Comparison of ENCODE assay signal across 10 cellular contexts in genomic region chr1:27356628-27357280, GRCh38. TPM values are rescaled to one million over a fixed set of nuclear protein-coding genes. Genes with fewer than 3 reads are reported as not detected.
DNase-seq lines count a peak whose midpoint lies in the region; ATAC-seq and TF ChIP-seq lines count a peak whose summit lies in the region.
"Had no signal": no experiment of that assay in that cellular context is flagged by ENCODE, and none has a peak within 500 bp of the region (broad histone marks: within the 10 kb centered on the region; RNA-seq: fewer than 3 reads in every experiment).

No MANE protein-coding gene starts in this region.

- no peak overlapping the region for H3K4me3 ChIP-seq in right cardiac atrium (ENCODE audit: low read length)
- no peak overlapping the region for H3K4me3 ChIP-seq in right atrium auricular region
- no peak overlapping the region for H3K4me3 ChIP-seq in mucosa of descending colon

- no peak for TF ChIP-seq CTCF in right atrium auricular region (IDR thresholded peaks at IDR 0.05)
- TF ChIP-seq CTCF in mucosa of descending colon (IDR thresholded peaks at IDR 0.05), result no peak

- H3K27ac ChIP-seq in right cardiac atrium (ENCODE audit: low read length) (no peak overlapping the region), right atrium auricular region (no peak overlapping the region)

- 84% methylated on average over 37 of the region's 37 CpGs for WGBS in right cardiac atrium

- intact Hi-C loops in right cardiac atrium (cut with DNase I), result loop anchor here in 2 of 4 donors (5.0 kb wide), 1 partner anchor 36 kb away; the partner anchor contains the start of gene GPR3 (in 2 of the 2)
- intact Hi-C loops in mucosa of descending colon (cut with DNase I, micrococcal nuclease), result loop anchor here in 1 of 2 donors (5.0 kb wide), 1 partner anchor 36 kb away; the partner anchor contains the start of gene GPR3

- H3K9me3 ChIP-seq in right cardiac atrium (ENCODE audit: control insufficient read depth, low read length), result no peaks in the 10 kb centered on the region
- H3K9me3 ChIP-seq in right atrium auricular region, result no peaks in the 10 kb centered on the region
- H3K9me3 ChIP-seq in mucosa of descending colon, result no peaks in the 10 kb centered on the region

- no peaks in the 10 kb centered on the region for H3K27me3 ChIP-seq in right cardiac atrium (ENCODE audit: control insufficient read depth, insufficient read depth)
- H3K27me3 ChIP-seq in right atrium auricular region, result no peaks in the 10 kb centered on the region

- ATAC-seq in right cardiac atrium (peak; percentile 1 to 13), mucosa of descending colon (peak; percentile 85), GM21529 (IDR thresholded peaks at IDR 0.05; ENCODE audit: unreplicated experiment) (no peak)

- DNase-seq in right cardiac atrium (peak in 2 of 3 donors; percentile 30 to 77), right atrium auricular region (ENCODE audit: low spot score) (no peak), mucosa of descending colon (peak; percentile 89 to 92 (median 91)), NCI-H526 treated with DMSO at 0.1 percent for 48 hours (lab: John Stamatoyannopoulos, UW) (no peak), NCI-H524 treated with DMSO at 0.1 percent for 48 hours (lab: John Stamatoyannopoulos, UW) (no peak), NCI-H345 treated with DMSO at 0.1 percent for 48 hours (lab: John Stamatoyannopoulos, UW; ENCODE audit: unreplicated experiment) (no peak)
- peak; percentile 24 for DNase-seq in activated effector memory CD4-positive, alpha-beta T cell treated with Interleukin-2 at 50 U/mL for 16 hours
- DNase-seq: NCI-H1436 treated with DMSO at 0.1 percent for 48 hours had no signal

- H3K36me3 ChIP-seq in right atrium auricular region (peaks cover 85% of the 10 kb centered on the region), mucosa of descending colon (ENCODE audit: low read depth) (no peaks in the 10 kb centered on the region)

- H3K4me1 ChIP-seq in right cardiac atrium (ENCODE audit: control insufficient read depth, insufficient read depth, low read length) (no peaks in the 10 kb centered on the region), right atrium auricular region (peaks cover 0 to 12% of the 10 kb centered on the region in 2 donors), mucosa of descending colon (ENCODE audit: low read depth) (peaks cover 9% of the 10 kb centered on the region)

RNA-seq across cellular contexts. Expression of gene MAP3K6, which starts 10.0 kb away (rescaled TPM):
- 10 to 100 TPM; 40.7 to 52.7 (median 45.9) TPM for total RNA-seq in right cardiac atrium
- 47.5 TPM for polyA plus RNA-seq in right cardiac atrium
- total RNA-seq in right atrium auricular region, result 10 to 100 TPM; 31.3 to 42.1 TPM
- 10 to 100 TPM; 18.5 to 38.5 (median 28.5) TPM for total RNA-seq in mucosa of descending colon

RNA-seq across cellular contexts. Expression of gene SYTL1, which starts 14.9 kb away (rescaled TPM):
- 1 to 10 TPM in 3 of 4 donors, under 1 TPM in 1; 0.39 to 2.9 (median 2.0) TPM for total RNA-seq in right cardiac atrium
- 2.1 TPM for polyA plus RNA-seq in right cardiac atrium
- total RNA-seq in right atrium auricular region, result 1 to 10 TPM; 1.3 to 1.8 TPM
- 1 to 10 TPM; 4.2 to 9.7 (median 8.7) TPM for total RNA-seq in mucosa of descending colon

RNA-seq across cellular contexts. Expression of gene FCN3, which starts 17.9 kb away (rescaled TPM):
- total RNA-seq in right cardiac atrium (10 to 100 TPM in 3 of 4 donors, 1 to 10 TPM in 1; 5.8 to 46.0 (median 11.9) TPM), right atrium auricular region (10 to 100 TPM; 21.1 to 36.6 TPM), mucosa of descending colon (under 1 TPM in 2 of 3 donors, not detected in 1; 0.60 to 0.79 TPM)
- polyA plus RNA-seq in right cardiac atrium, result 98.1 TPM
- total RNA-seq: T-helper 2 cell treated with Interferon-gamma antibody and Interleukin-4, amounts not matched to agents 100 ng/mL and 5 ng/mL, for 36 hours had no signal

RNA-seq across cellular contexts. Expression of gene CD164L2, which starts 26.4 kb away (rescaled TPM):
- total RNA-seq in right cardiac atrium, result not detected
- polyA plus RNA-seq in right cardiac atrium, result not detected
- total RNA-seq in right atrium auricular region, result not detected
- 1 to 10 TPM in 1 of 3 donors, under 1 TPM in 2; 0.29 to 1.3 (median 0.51) TPM for total RNA-seq in mucosa of descending colon
- total RNA-seq: T-helper 2 cell treated with Interferon-gamma antibody and Interleukin-4, amounts not matched to agents 100 ng/mL and 5 ng/mL, for 36 hours had no signal

RNA-seq across cellular contexts. Expression of gene TMEM222, which starts 34.8 kb away (rescaled TPM):
- total RNA-seq in right cardiac atrium (10 to 100 TPM; 20.8 to 29.5 (median 27.1) TPM), right atrium auricular region (10 to 100 TPM; 13.6 to 24.3 TPM), mucosa of descending colon (10 to 100 TPM; 30.0 to 30.9 (median 30.8) TPM)
- polyA plus RNA-seq in right cardiac atrium, result 26.9 TPM

Comparison
In these comparisons a context has a peak if more than half of its experiments do, and no peak if none do; other contexts are left out.
1. DNase-seq: peak in right cardiac atrium (2 of 3), activated effector memory CD4-positive, alpha-beta T cell treated with Interleukin-2 at 50 U/mL for 16 hours (single experiment) and mucosa of descending colon (3 of 3); none in right atrium auricular region (single experiment), NCI-H526 treated with DMSO at 0.1 percent for 48 hours (single experiment), NCI-H524 treated with DMSO at 0.1 percent for 48 hours (single experiment) and NCI-H345 treated with DMSO at 0.1 percent for 48 hours (single experiment).